Comparison of ENCODE assay signal across 32 cellular contexts in genomic region chr10:112515852-112516251, GRCh38.
"Had no signal": no experiment of that assay in that cellular context is flagged by ENCODE, and none has a peak within 500 bp of the region (broad histone marks: within the 10 kb centered on the region; RNA-seq: fewer than 3 reads in every experiment).

No MANE protein-coding gene starts in this region.

- H3K4me3 ChIP-seq: ascending aorta, breast epithelium, cardiac muscle cell, colonic mucosa, esophagus squamous epithelium, gastroesophageal sphincter, heart right ventricle, hepatocyte had no signal

- DNase-seq: activated CD4-positive, alpha-beta memory T cell treated with anti-CD3 and anti-CD28 coated beads for 36 hours; activated CD4-positive, alpha-beta T cell treated with anti-CD3 and anti-CD28 coated beads for 36 hours; activated CD4-positive, alpha-beta T cell treated with anti-CD3 and anti-CD28 coated beads, Interleukin-2, amount 10 ng/mL, durations not matched to agents 24 days and 14 days; activated CD4-positive, CD25-positive, alpha-beta regulatory T cell; activated CD4-positive, CD25-positive, alpha-beta regulatory T cell treated with anti-CD3 and anti-CD28 coated beads, Interleukin-2, amount 50 U/mL, for 72 hours; activated CD8-positive, alpha-beta memory T cell treated with anti-CD3 and anti-CD28 coated beads, Interleukin-2, amount 10 ng/mL, durations not matched to agents 7 days and 5 days; activated CD8-positive, alpha-beta memory T cell treated with anti-CD3 and anti-CD28 coated beads, Interleukin-2, amount 50 U/mL, for 4 hours; activated CD8-positive, alpha-beta T cell treated with anti-CD3 and anti-CD28 coated beads, Interleukin-2, amount 10 ng/mL, durations not matched to agents 7 days and 5 days; activated effector memory CD4-positive, alpha-beta T cell treated with anti-CD3 and anti-CD28 coated beads, Interleukin-2, amount 50 U/mL, for 16 hours; activated naive CD4-positive, alpha-beta T cell treated with anti-CD3 and anti-CD28 coated beads for 36 hours; activated naive CD8-positive, alpha-beta T cell treated with anti-CD3 and anti-CD28 coated beads, Interleukin-2, amount 10 ng/mL, durations not matched to agents 7 days and 5 days; activated T-cell treated with anti-CD3 and anti-CD28 coated beads, Interleukin-2, amount 50 U/mL, for 1 hour; activated T-cell treated with anti-CD3 and anti-CD28 coated beads, Interleukin-2, amount 50 U/mL, for 48 hours; central memory CD4-positive, alpha-beta T cell; cerebellar nuclear complex; colonic mucosa; effector CD4-positive, alpha-beta T cell; effector memory CD8-positive, alpha-beta T cell; esophagus squamous epithelium; foreskin melanocyte; heart right ventricle; T-helper 2 cell had no signal

- H3K27ac Mint-ChIP-seq: activated CD4-positive, alpha-beta memory T cell treated with anti-CD3 and anti-CD28 coated beads for 36 hours; activated CD4-positive, alpha-beta T cell treated with anti-CD3 and anti-CD28 coated beads for 36 hours; activated CD4-positive, alpha-beta T cell treated with anti-CD3 and anti-CD28 coated beads, Interleukin-2, amount 10 ng/mL, durations not matched to agents 24 days and 14 days; activated CD8-positive, alpha-beta memory T cell treated with anti-CD3 and anti-CD28 coated beads, Interleukin-2, amount 10 ng/mL, durations not matched to agents 7 days and 5 days; activated CD8-positive, alpha-beta T cell treated with anti-CD3 and anti-CD28 coated beads, Interleukin-2, amount 10 ng/mL, durations not matched to agents 7 days and 5 days; activated naive CD4-positive, alpha-beta T cell treated with anti-CD3 and anti-CD28 coated beads for 36 hours; activated naive CD4-positive, alpha-beta T cell treated with anti-CD3 and anti-CD28 coated beads, Interleukin-2, amount 50 U/mL, for 24 hours; activated naive CD8-positive, alpha-beta T cell treated with anti-CD3 and anti-CD28 coated beads, Interleukin-2, amount 10 ng/mL, durations not matched to agents 7 days and 5 days; activated T-helper 1 cell treated with anti-CD3 and anti-CD28 coated beads, Interleukin-12 subunit alpha, Interleukin-12 subunit beta, Interleukin-2, Interleukin-4 antibody, amounts not matched to agents 30 ng/mL and 10 ng/mL and 1 ng/mL, durations not matched to agents 14 hours and 24 hours and 36 hours; activated T-helper 2 cell treated with anti-CD3 and anti-CD28 coated beads, Interferon-gamma antibody, Interleukin-2, Interleukin-4, amounts not matched to agents 10 μg/mL and 5 μg/mL and 100 μg/mL, durations not matched to agents 14 hours and 24 hours and 36 hours; brain; dendritic cell treated with granulocyte-macrophage colony-stimulating factor and Interleukin-4, amounts not matched to agents 40 ng/mL and 50 ng/mL, for 4 days; effector memory CD8-positive, alpha-beta T cell had no signal

- H3K9me3 Mint-ChIP-seq: activated CD4-positive, alpha-beta T cell treated with anti-CD3 and anti-CD28 coated beads, Interleukin-2, amount 10 ng/mL, durations not matched to agents 24 days and 14 days; activated naive CD4-positive, alpha-beta T cell treated with anti-CD3 and anti-CD28 coated beads, Interleukin-2, amount 50 U/mL, for 24 hours; activated T-helper 1 cell treated with anti-CD3 and anti-CD28 coated beads, Interleukin-12 subunit alpha, Interleukin-12 subunit beta, Interleukin-2, Interleukin-4 antibody, amounts not matched to agents 30 ng/mL and 10 ng/mL and 1 ng/mL, durations not matched to agents 14 hours and 24 hours and 36 hours; activated T-helper 2 cell treated with anti-CD3 and anti-CD28 coated beads, Interferon-gamma antibody, Interleukin-2, Interleukin-4, amounts not matched to agents 10 μg/mL and 5 μg/mL and 100 μg/mL, durations not matched to agents 14 hours and 24 hours and 36 hours; dendritic cell treated with granulocyte-macrophage colony-stimulating factor and Interleukin-4, amounts not matched to agents 40 ng/mL and 50 ng/mL, for 4 days; effector memory CD8-positive, alpha-beta T cell had no signal

- ATAC-seq: activated CD4-positive, alpha-beta T cell treated with anti-CD3 and anti-CD28 coated beads for 36 hours; activated CD8-positive, alpha-beta memory T cell treated with anti-CD3 and anti-CD28 coated beads, Interleukin-2, amount 10 ng/mL, durations not matched to agents 7 days and 5 days; activated CD8-positive, alpha-beta T cell treated with anti-CD3 and anti-CD28 coated beads, Interleukin-2, amount 10 ng/mL, durations not matched to agents 7 days and 5 days; effector memory CD8-positive, alpha-beta T cell; gastroesophageal sphincter; heart right ventricle had no signal
